In genomic region chr9:89603629-89604462, GRCh38 we compare ENCODE assay signal across 8 cellular contexts. TPM values are rescaled to one million over a fixed set of nuclear protein-coding genes. Genes with fewer than 3 reads are reported as not detected.
A peak's percentile ranks its signal among the peaks of the same experiment; 100 is the strongest.
DNase-seq lines count a peak whose midpoint lies in the region; ATAC-seq and TF ChIP-seq lines count a peak whose summit lies in the region.

No MANE protein-coding gene starts in this region.

- no peak overlapping the region for H3K27ac Mint-ChIP-seq in activated naive CD4-positive, alpha-beta T cell treated with anti-CD3 and anti-CD28 coated beads for 36 hours
- peak overlapping the region; percentile 98 for H3K27ac Mint-ChIP-seq in glutamatergic neuron (ENCODE audit: unreplicated experiment)
- H3K27ac Mint-ChIP-seq in neural progenitor cell: peak overlapping the region; percentile 50

- H4K20me1 ChIP-seq in neural progenitor cell (ENCODE audit: low read depth): peaks cover 38% of the 10 kb centered on the region

- POLR2A ChIA-PET in HEK293 (lab: Yijun Ruan, JAX): interaction anchor here (0.6 to 3.0 kb wide), 40 partner anchors 9 to 503 kb away, joined by 3 to 45 read pairs (median 4); no protein-coding TSS in a partner anchor

- TF ChIP-seq CTCF in AG09309 (IDR thresholded peaks at IDR 0.05; ENCODE audit: control insufficient read depth, insufficient read depth, low read depth, low read length, missing control alignments) (peak; percentile 23), HEK293 (tag by site-specific recombination; IDR thresholded peaks at IDR 0.05) (peak; percentile 60), glutamatergic neuron (IDR thresholded peaks at IDR 0.05; ENCODE audit: partially characterized antibody, unreplicated experiment) (peak; percentile 40), neural progenitor cell (IDR thresholded peaks at IDR 0.05) (peak; percentile 64), uterus (IDR thresholded peaks at IDR 0.05) (peak; percentile 48 to 61 (median 52))

- H3K4me1 Mint-ChIP-seq in activated naive CD4-positive, alpha-beta T cell treated with anti-CD3 and anti-CD28 coated beads for 36 hours (ENCODE audit: low read depth): peaks cover 34% of the 10 kb centered on the region
- H3K4me1 Mint-ChIP-seq in glutamatergic neuron (ENCODE audit: low read depth, unreplicated experiment): peaks cover 48% of the 10 kb centered on the region
- H3K4me1 Mint-ChIP-seq in neural progenitor cell: peaks cover 33% of the 10 kb centered on the region

- H3K9me3 Mint-ChIP-seq in activated naive CD4-positive, alpha-beta T cell treated with anti-CD3 and anti-CD28 coated beads for 36 hours: no peaks in the 10 kb centered on the region
- H3K9me3 Mint-ChIP-seq in glutamatergic neuron (ENCODE audit: unreplicated experiment) (peaks cover 41% of the 10 kb centered on the region), neural progenitor cell (no peaks in the 10 kb centered on the region)

- no peak overlapping the region for H2AFZ ChIP-seq in neural progenitor cell (replicated peaks)

- peaks cover 4% of the 10 kb centered on the region; the same call in 1 of the 2 replicates for H3K4me1 ChIP-seq in HEK293 (ENCODE audit: control insufficient read depth, insufficient read depth, low read length)
- peaks cover 38% of the 10 kb centered on the region for H3K4me1 ChIP-seq in neural progenitor cell
- H3K4me1 ChIP-seq in uterus: peaks cover 0 to 10% of the 10 kb centered on the region in 2 donors

- H3K36me3 ChIP-seq in HEK293 (ENCODE audit: control insufficient read depth in 2 of 2, insufficient read depth in 1 of 2, low read length in 2 of 2): no peaks in the 10 kb centered on the region
- no peaks in the 10 kb centered on the region for H3K36me3 ChIP-seq in neural progenitor cell
- no peaks in the 10 kb centered on the region for H3K36me3 ChIP-seq in uterus

- intact Hi-C loops in activated naive CD4-positive, alpha-beta T cell treated with anti-CD3 and anti-CD28 coated beads for 36 hours (cut with micrococcal nuclease): loop anchor here (1.0 to 10.0 kb wide), 12 partner anchors 27 to 1271 kb away; no protein-coding TSS in a partner anchor
- intact Hi-C loops in uterus (cut with DNase I; ENCODE audit: low total_unique reads): loop anchor here (2.0 to 10.0 kb wide), 2 partner anchors 51 to 497 kb away; no protein-coding TSS in a partner anchor

- peaks cover 77% of the 10 kb centered on the region for H3K27me3 ChIP-seq in neural progenitor cell
- H3K27me3 ChIP-seq in uterus: no peaks in the 10 kb centered on the region

- ATAC-seq in GM18517 (IDR thresholded peaks at IDR 0.05; ENCODE audit: unreplicated experiment): no peak

- H3K36me3 Mint-ChIP-seq in activated naive CD4-positive, alpha-beta T cell treated with anti-CD3 and anti-CD28 coated beads for 36 hours (ENCODE audit: low read depth): no peaks in the 10 kb centered on the region
- H3K36me3 Mint-ChIP-seq in glutamatergic neuron (ENCODE audit: unreplicated experiment): no peaks in the 10 kb centered on the region
- H3K36me3 Mint-ChIP-seq in neural progenitor cell: peaks cover 4% of the 10 kb centered on the region

- H3K27me3 Mint-ChIP-seq in activated naive CD4-positive, alpha-beta T cell treated with anti-CD3 and anti-CD28 coated beads for 36 hours (ENCODE audit: low read depth): peaks cover 3% of the 10 kb centered on the region
- H3K27me3 Mint-ChIP-seq in glutamatergic neuron (ENCODE audit: unreplicated experiment) (peaks cover 26% of the 10 kb centered on the region), neural progenitor cell (ENCODE audit: insufficient read depth, low read depth) (peaks cover 18% of the 10 kb centered on the region)

- peak overlapping the region; percentile 74; the same call in 1 of the 2 replicates for H3K27ac ChIP-seq in HEK293 (ENCODE audit: extremely low read depth, low read depth, low read length)
- H3K27ac ChIP-seq in neural progenitor cell: no peak overlapping the region
- H3K27ac ChIP-seq in uterus: peak overlapping the region; percentile 72 to 73

- TF ChIP-seq POLR2A in uterus (IDR thresholded peaks at IDR 0.05): no peak

- H3K79me2 ChIP-seq in neural progenitor cell (ENCODE audit: low read depth): no peaks in the 10 kb centered on the region

- no peak for DNase-seq in AG09309 (ENCODE audit: low read depth)
- DNase-seq in NCI-H82 (lab: John Stamatoyannopoulos, UW): peak; percentile 93
- peak; percentile 64 for DNase-seq in activated naive CD4-positive, alpha-beta T cell treated with anti-CD3 and anti-CD28 coated beads for 36 hours
- peak; percentile 92 for DNase-seq in glutamatergic neuron
- peak; percentile 92 for DNase-seq in neural progenitor cell (ENCODE audit: low spot score)
- peak; percentile 70 to 75 for DNase-seq in uterus

- H3K4me3 ChIP-seq in AG09309 (ENCODE audit: control insufficient read depth, low read depth, low read length) (no peak overlapping the region; the same call in 1 of the 2 replicates), HEK293 (ENCODE audit: low read depth, low read length) (peak overlapping the region; percentile 41), neural progenitor cell (peak overlapping the region; percentile 40), uterus (peak overlapping the region; percentile 60 to 86)

- CTCF ChIA-PET in HEK293 (lab: Yijun Ruan, JAX): interaction anchor here (0.6 to 7.5 kb wide), 40 partner anchors 11 to 1964 kb away, joined by 3 to 234 read pairs (median 6); no protein-coding TSS in a partner anchor
- CTCF ChIA-PET in activated naive CD4-positive, alpha-beta T cell treated with anti-CD3 and anti-CD28 coated beads for 36 hours (lab: Charles Lee): interaction anchor here (0.6 to 7.5 kb wide), 26 partner anchors 11 to 1935 kb away, joined by 3 to 110 read pairs (median 5); no protein-coding TSS in a partner anchor

- no peaks in the 10 kb centered on the region for H3K9me3 ChIP-seq in HEK293 (ENCODE audit: control insufficient read depth, insufficient read depth, low read depth, low read length)
- H3K9me3 ChIP-seq in neural progenitor cell (ENCODE audit: low read depth): no peaks in the 10 kb centered on the region
- H3K9me3 ChIP-seq in uterus: no peaks in the 10 kb centered on the region

- H3K9ac ChIP-seq in neural progenitor cell: no peak overlapping the region

- peak overlapping the region; percentile 84 for H3K4me3 Mint-ChIP-seq in activated naive CD4-positive, alpha-beta T cell treated with anti-CD3 and anti-CD28 coated beads for 36 hours
- peak overlapping the region; percentile 88 for H3K4me3 Mint-ChIP-seq in glutamatergic neuron (ENCODE audit: unreplicated experiment)
- peak overlapping the region; percentile 94 for H3K4me3 Mint-ChIP-seq in neural progenitor cell

- H3F3A ChIP-seq in neural progenitor cell (ENCODE audit: low read depth): peaks cover 33% of the 10 kb centered on the region

- peak overlapping the region; percentile 81 for H3K4me2 ChIP-seq in neural progenitor cell

TF ChIP-seq in HEK293, 187 proteins besides CTCF, POLR2A, EP300 and RAD21 (continues in another document):
- TF ChIP-seq ZFHX2 (tag by site-specific recombination; conservative IDR thresholded peaks at IDR 0.05) (peak; percentile 90), ZEB2 (tag by site-specific recombination; IDR thresholded peaks at IDR 0.05) (no peak), KLF1 (tag by site-specific recombination; IDR thresholded peaks at IDR 0.05) (peak; percentile 16; the same call in 1 of the 2 replicates), IKZF3 (tag by site-specific recombination; IDR thresholded peaks at IDR 0.05) (peak; percentile 62; the same call in 1 of the 2 replicates), ZNF324 (tag by site-specific recombination; IDR thresholded peaks at IDR 0.05) (no peak), ZBTB8A (tag by site-specific recombination; IDR thresholded peaks at IDR 0.05) (peak; percentile 42; the same call in 1 of the 2 replicates), ZNF561 (tag by site-specific recombination; IDR thresholded peaks at IDR 0.05; ENCODE audit: borderline replicate concordance) (peak; percentile 37; the same call in 1 of the 2 replicates), ZBTB44 (tag by site-specific recombination; IDR thresholded peaks at IDR 0.05) (peak; percentile 37; the same call in 1 of the 2 replicates), ZNF692 (tag by site-specific recombination; IDR thresholded peaks at IDR 0.05) (peak; percentile 30; the same call in 1 of the 2 replicates), ZNF23 (tag by site-specific recombination; IDR thresholded peaks at IDR 0.05; ENCODE audit: borderline replicate concordance) (no peak), ZNF175 (tag by site-specific recombination; IDR thresholded peaks at IDR 0.05) (no peak)

RNA-seq across cellular contexts. Expression of gene GADD45G, which starts 1.0 kb away (rescaled TPM):
- 1 to 10 TPM in 1 of 2 experiments, under 1 TPM in 1; 0.72 to 1.2 TPM for total RNA-seq in activated naive CD4-positive, alpha-beta T cell treated with anti-CD3 and anti-CD28 coated beads for 36 hours
- total RNA-seq in glutamatergic neuron (ENCODE audit: unreplicated experiment) (124 TPM), neural progenitor cell (ENCODE audit: low replicate concordance) (1.8 TPM in 1 of 2 replicates, not detected in the other), uterus (10 to 100 TPM in 3 of 4 donors, under 1 TPM in 1; 0.88 to 91.2 (median 15.3) TPM)
